In the genomic region with DNA sequence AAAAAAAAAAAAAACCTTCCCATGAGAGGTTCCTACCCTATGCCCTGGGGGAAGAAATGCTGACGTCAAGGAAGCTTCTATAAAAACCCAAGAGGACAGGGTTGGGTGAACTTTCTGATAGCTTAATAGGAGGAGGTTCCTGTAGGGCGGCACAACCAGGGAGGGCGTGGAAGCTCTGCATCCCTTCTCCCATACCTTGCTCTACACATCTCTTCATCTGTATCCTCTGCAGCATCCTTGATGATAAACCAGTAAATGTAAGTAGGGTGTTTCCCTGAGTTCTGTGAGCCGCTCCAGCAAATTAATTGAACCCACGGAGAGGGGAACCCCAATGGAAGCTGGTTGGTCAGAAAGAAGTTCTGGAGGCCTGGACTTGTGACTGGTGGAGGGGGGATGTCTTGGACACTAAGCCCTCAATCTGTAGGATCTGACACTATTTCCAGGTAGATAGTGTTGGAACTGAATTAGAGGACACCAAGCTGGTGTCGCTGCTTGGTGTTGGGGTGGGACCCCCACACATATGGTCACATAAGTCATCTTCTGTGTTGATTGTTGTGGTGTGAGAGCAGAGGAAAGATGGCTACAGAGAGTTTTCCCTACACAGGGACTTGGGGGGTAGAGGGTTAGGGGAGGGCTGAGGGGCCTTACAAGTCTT, we compare ENCODE assay signal across 11 cellular contexts.
DNase-seq lines count a peak whose midpoint lies in the region; ATAC-seq, FAIRE-seq and TF ChIP-seq lines count a peak whose summit lies in the region.
"Had no signal": no experiment of that assay in that cellular context is flagged by ENCODE, and none has a peak within 500 bp of the region (broad histone marks: within the 10 kb centered on the region; RNA-seq: fewer than 3 reads in every experiment).

No MANE protein-coding gene starts in this region.

- TF ChIP-seq POLR2A in GM12892 (IDR thresholded peaks at IDR 0.05; ENCODE audit: low read depth, low read length), result peak; percentile 87

- peak; percentile 71 for FAIRE-seq in GM12892 (lab: Jason Lieb, UNC)
- no peak for FAIRE-seq in small intestine (lab: Jason Lieb, UNC)

- no peaks in the 10 kb centered on the region for H3K4me1 ChIP-seq in small intestine (ENCODE audit: control insufficient read depth in 2 of 2, insufficient read depth in 1 of 2, low read depth in 1 of 2, low read length in 1 of 2)

- DNase-seq in GM12892 (ENCODE audit: insufficient read length) (no peak), foreskin melanocyte (peak; percentile 63), globus pallidus (ENCODE audit: low spot score) (no peak), small intestine (no peak), Right ventricle myocardium superior (no peak)
- DNase-seq: dermis blood vessel endothelial cell, NCI-H1092 had no signal

- ATAC-seq in GM19438 (IDR thresholded peaks at IDR 0.05; ENCODE audit: low read depth, unreplicated experiment) (peak; percentile 51), HG03378 (IDR thresholded peaks at IDR 0.05; ENCODE audit: unreplicated experiment) (peak; percentile 60), GM21717 (IDR thresholded peaks at IDR 0.05; ENCODE audit: unreplicated experiment) (no peak), Right ventricle myocardium superior (ENCODE audit: poor library complexity) (no peak)

- H3K4me3 ChIP-seq in small intestine (ENCODE audit: low read depth in 1 of 2, low read length in 2 of 2), result no peak overlapping the region

- no peaks in the 10 kb centered on the region for H3K27me3 ChIP-seq in small intestine (ENCODE audit: control insufficient read depth in 2 of 2, insufficient read depth in 2 of 2, low read length in 2 of 2)

- H3K36me3 ChIP-seq in small intestine (ENCODE audit: control insufficient read depth in 2 of 2, insufficient read depth in 2 of 2, low read length in 2 of 2), result no peaks in the 10 kb centered on the region

- no peaks in the 10 kb centered on the region for H3K9me3 ChIP-seq in small intestine (ENCODE audit: control insufficient read depth, low read depth)

- whole genome bisulfite sequencing in small intestine, 3 donors, result 89 to 91% (median 89%) methylated on average over 6 of the region's 6 CpGs

- H3K27ac ChIP-seq in small intestine (ENCODE audit: low read depth in 1 of 2, low read length in 1 of 2), result no peak overlapping the region
- H3K27ac ChIP-seq: VCaP had no signal

- intact Hi-C loops in Right ventricle myocardium superior (cut with DNase I), result no loop called here

Comparison
In these comparisons a context has a peak if more than half of its experiments do, and no peak if none do; other contexts are left out.
1. ATAC-seq: peak in GM19438 (single experiment) and HG03378 (single experiment); none in GM21717 (single experiment) and Right ventricle myocardium superior (single experiment).